2 cellular contexts compared by ENCODE assay signal in genomic region chr17:39648876-39649430, GRCh38.
TF ChIP-seq lines count a peak whose summit lies in the region.

No MANE protein-coding gene starts in this region.

TF ChIP-seq in IMR-90, 13 proteins besides CTCF, POLR2A, EP300 and RAD21:
- no peak for TF ChIP-seq RCOR1 (IDR thresholded peaks at IDR 0.05; ENCODE audit: insufficient replicate concordance, low read length)

TF ChIP-seq in K562, 482 proteins besides CTCF, POLR2A, EP300 and RAD21:
- TF ChIP-seq SMARCE1 (IDR thresholded peaks at IDR 0.05) (no peak), ZNF75A (CRISPR knock-in tag; IDR thresholded peaks at IDR 0.05) (0 out of 2 replicates have a peak, but pooled peaks have one; percentile 22), OTX1 (CRISPR knock-in tag; IDR thresholded peaks at IDR 0.05) (peak; percentile 71; the same call in 1 of the 2 replicates), ZBTB26 (CRISPR knock-in tag; IDR thresholded peaks at IDR 0.05) (peak; percentile 36; the same call in 1 of the 2 replicates)
TF ChIP-seq in K562: peak in this region for 3.
